ENCODE assay signal across 15 cellular contexts in the genomic region with DNA sequence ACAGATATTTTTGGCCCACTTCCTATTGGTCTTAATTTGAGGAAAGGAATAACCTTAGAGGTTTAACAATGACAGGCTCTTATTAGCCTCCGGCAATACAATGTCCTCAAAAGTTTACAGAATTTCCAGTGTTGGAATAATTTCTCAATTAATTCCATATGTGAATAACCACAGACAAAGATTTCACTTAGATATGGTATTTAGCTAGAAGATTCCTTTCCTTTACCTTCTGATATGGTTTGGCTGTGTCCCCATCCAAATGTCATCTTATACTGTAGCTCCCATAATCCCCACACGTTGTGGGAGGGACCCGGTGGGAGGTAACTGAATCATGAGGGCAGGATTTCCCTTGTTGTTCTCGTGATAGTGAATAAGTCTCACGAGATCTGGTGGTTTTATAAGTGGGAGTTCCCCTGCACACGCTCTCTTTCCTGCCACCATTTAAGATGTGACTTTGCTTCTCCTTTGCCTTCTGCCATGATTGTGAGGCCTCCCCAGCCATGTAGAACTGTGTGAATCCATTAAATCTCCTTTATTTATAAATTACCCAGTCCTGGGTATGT. TPM values are rescaled to one million over a fixed set of nuclear protein-coding genes. Genes with fewer than 3 reads are reported as not detected.
"Had no signal": no experiment of that assay in that cellular context is flagged by ENCODE, and none has a peak within 500 bp of the region (broad histone marks: within the 10 kb centered on the region; RNA-seq: fewer than 3 reads in every experiment).

No MANE protein-coding gene starts in this region.

- H3K36me3 Mint-ChIP-seq: naive B cell had no signal

- H3K27me3 Mint-ChIP-seq: central memory CD8-positive, alpha-beta T cell had no signal

- H3K27ac Mint-ChIP-seq: stimulated activated naive CD8-positive, alpha-beta T cell treated with anti-CD3 and anti-CD28 coated beads, Interleukin-15, Interleukin-2, amounts not matched to agents 100 ng/mL and 50 ng/mL, for 24 hours had no signal

- H3K4me3 Mint-ChIP-seq: central memory CD8-positive, alpha-beta T cell; naive B cell; stimulated activated naive CD8-positive, alpha-beta T cell treated with anti-CD3 and anti-CD28 coated beads, Interleukin-15, Interleukin-2, amounts not matched to agents 100 ng/mL and 50 ng/mL, for 24 hours had no signal

- DNase-seq: activated CD4-positive, alpha-beta T cell treated with anti-CD3 and anti-CD28 coated beads for 4 hours; activated naive CD4-positive, alpha-beta T cell treated with Interleukin-2 at 50 U/mL for 16 hours; body of pancreas; cortex of kidney; effector memory CD4-positive, alpha-beta T cell; foreskin keratinocyte; head of caudate nucleus; left colon; naive B cell; retina; stimulated activated CD4-positive, alpha-beta T cell treated with anti-CD3 and anti-CD28 coated beads, Interleukin-4, amount 100 ng/mL, for 24 hours; T1000 had no signal

- H3K9me3 Mint-ChIP-seq: central memory CD8-positive, alpha-beta T cell; stimulated activated naive CD8-positive, alpha-beta T cell treated with anti-CD3 and anti-CD28 coated beads, Interleukin-15, Interleukin-2, amounts not matched to agents 100 ng/mL and 50 ng/mL, for 24 hours had no signal

- H3K4me3 ChIP-seq: body of pancreas, thoracic aorta had no signal

- H3K4me1 Mint-ChIP-seq: central memory CD8-positive, alpha-beta T cell; naive B cell had no signal

RNA-seq across cellular contexts. Expression of a gene that starts 54.9 kb away (rescaled TPM):
- total RNA-seq: foreskin keratinocyte, thoracic aorta had no signal
